Comparison of ENCODE assay signal across 27 cellular contexts in the genomic region with DNA sequence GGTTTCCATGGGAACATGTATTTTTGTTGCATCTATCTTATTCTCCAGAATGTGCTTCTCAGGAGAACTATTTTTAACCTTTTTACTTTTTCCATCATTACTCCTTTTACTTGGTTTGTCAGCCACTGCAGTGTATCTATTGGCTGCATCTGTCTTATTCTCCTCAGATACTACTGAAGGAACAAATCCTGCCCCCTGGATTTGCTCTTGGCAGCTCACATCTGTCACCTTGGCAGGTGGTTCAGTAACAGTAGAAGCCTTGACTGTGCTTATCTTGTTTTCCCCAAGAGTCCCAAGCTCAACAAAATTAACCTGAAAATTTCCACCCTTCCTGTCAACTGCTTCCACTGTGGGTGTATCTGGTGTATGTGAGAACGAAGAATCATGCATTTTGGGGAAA.
DNase-seq lines count a peak whose midpoint lies in the region; TF ChIP-seq lines count a peak whose summit lies in the region.
"Had no signal": no experiment of that assay in that cellular context is flagged by ENCODE, and none has a peak within 500 bp of the region (broad histone marks: within the 10 kb centered on the region; RNA-seq: fewer than 3 reads in every experiment).

No MANE protein-coding gene starts in this region.

- DNase-seq in DMS 273 treated with DMSO at 0.1 percent for 48 hours (lab: John Stamatoyannopoulos, UW) (peak; percentile 9), NCI-H2171 treated with DMSO at 0.1 percent for 48 hours (lab: John Stamatoyannopoulos, UW) (peak; percentile 83), brain microvascular endothelial cell (no peak), osteoblast (ENCODE audit: insufficient read length, low spot score, missing footprints) (no peak), endodermal cell (no peak), immature natural killer cell (no peak), NCI-H510A treated with DMSO at 0.1 percent for 48 hours (lab: John Stamatoyannopoulos, UW) (no peak)
- no peak for DNase-seq in stimulated activated naive CD4-positive, alpha-beta T cell (lab: John Stamatoyannopoulos, UW)
- DNase-seq: activated CD4-positive, alpha-beta memory T cell treated with anti-CD3 and anti-CD28 coated beads for 36 hours; activated CD4-positive, alpha-beta T cell treated with anti-CD3 and anti-CD28 coated beads for 1 hour; activated naive CD4-positive, alpha-beta T cell; activated naive CD8-positive, alpha-beta T cell treated with anti-CD3 and anti-CD28 coated beads, Interleukin-2, amount 50 U/mL, for 24 hours; activated T-cell treated with anti-CD3 and anti-CD28 coated beads, Interleukin-2, amount 50 U/mL, for 72 hours; CD8-positive, alpha-beta T cell; DMS153; effector CD4-positive, alpha-beta T cell; H9; left ventricle myocardium superior; NCI-H2107; OCI-M1; T-helper 2 cell had no signal

- in situ Hi-C loops in brain microvascular endothelial cell (cut with HindIII; ENCODE audit: low pct_ligation_motif_present, low sequenced_read_pairs), result no loop called here

- H3K27ac ChIP-seq in brain microvascular endothelial cell, result peak overlapping the region; percentile 15
- peak overlapping the region; percentile 14 for H3K27ac ChIP-seq in osteoblast (ENCODE audit: low read depth, low read length)
- no peak overlapping the region for H3K27ac ChIP-seq in endodermal cell (ENCODE audit: low read depth, low read length)
- H3K27ac ChIP-seq: neutrophil had no signal

- H3K27me3 ChIP-seq in brain microvascular endothelial cell (replicated peaks) (no peaks in the 10 kb centered on the region), osteoblast (ENCODE audit: insufficient read depth, low read length) (no peaks in the 10 kb centered on the region), endodermal cell (ENCODE audit: control insufficient read depth, insufficient read depth, low read length, poor library complexity, severe bottlenecking) (no peaks in the 10 kb centered on the region)
- H3K27me3 ChIP-seq: BE2C, neutrophil had no signal

- WGBS in endodermal cell (ENCODE audit: insufficient coverage in 1 of 2, insufficient read length in 1 of 2), 2 experiments, result no CpG with 5 or more reads among the region's 1 CpG

- H3K9me3 Mint-ChIP-seq in endodermal cell (no peaks in the 10 kb centered on the region), immature natural killer cell (no peaks in the 10 kb centered on the region)
- H3K9me3 Mint-ChIP-seq: activated CD4-positive, alpha-beta memory T cell treated with anti-CD3 and anti-CD28 coated beads for 36 hours; activated naive CD8-positive, alpha-beta T cell treated with anti-CD3 and anti-CD28 coated beads, Interleukin-2, amount 50 U/mL, for 24 hours; activated T-cell treated with anti-CD3 and anti-CD28 coated beads, Interleukin-2, amount 50 U/mL, for 72 hours; CD8-positive, alpha-beta T cell; H9; mesothelial cell of epicardium; stimulated activated memory B cell treated with anti-CD40 and anti-IgM and Interleukin-4, amounts not matched to agents 10 μg/mL and 1 μg/mL and 100 μg/mL, for 72 hours had no signal

- H3K9ac ChIP-seq in endodermal cell (ENCODE audit: extremely low read depth, low read length, poor library complexity, severe bottlenecking), result no peak overlapping the region

- H3K4me2 ChIP-seq in osteoblast (ENCODE audit: insufficient read depth, low read length), result peak overlapping the region; percentile 42

- H3K79me2 ChIP-seq in osteoblast (ENCODE audit: insufficient read depth, low read length), result peaks cover 26% of the 10 kb centered on the region

- H3K36me3 Mint-ChIP-seq in endodermal cell (ENCODE audit: low read depth) (peaks cover 55% of the 10 kb centered on the region), immature natural killer cell (peaks cover 8 to 50% (median 30%) of the 10 kb centered on the region in 3 donors)

- H3K4me1 Mint-ChIP-seq in endodermal cell (peaks cover 9% of the 10 kb centered on the region), immature natural killer cell (no peaks in the 10 kb centered on the region)
- H3K4me1 Mint-ChIP-seq: stimulated activated memory B cell treated with anti-CD40 and anti-IgM and Interleukin-4, amounts not matched to agents 10 μg/mL and 1 μg/mL and 100 μg/mL, for 72 hours had no signal

- H3K36me3 ChIP-seq in brain microvascular endothelial cell (replicated peaks) (peaks cover 38% of the 10 kb centered on the region), osteoblast (ENCODE audit: insufficient read depth, low read length) (peaks cover 28% of the 10 kb centered on the region), endodermal cell (ENCODE audit: control insufficient read depth, insufficient read depth, low read length) (peaks cover 81% of the 10 kb centered on the region)
- H3K36me3 ChIP-seq: BE2C had no signal

- H4K20me1 ChIP-seq in osteoblast (ENCODE audit: insufficient read depth, low read length), result peaks cover 21% of the 10 kb centered on the region

- H3K4me3 ChIP-seq in brain microvascular endothelial cell (ENCODE audit: low read depth, low read length), result no peak overlapping the region
- no peak overlapping the region for H3K4me3 ChIP-seq in osteoblast (ENCODE audit: insufficient read depth, low read length)
- no peak overlapping the region for H3K4me3 ChIP-seq in endodermal cell (ENCODE audit: low read length)
- H3K4me3 ChIP-seq: GM12878 had no signal

- no peaks in the 10 kb centered on the region for H3K27me3 Mint-ChIP-seq in endodermal cell (ENCODE audit: insufficient read depth)
- H3K27me3 Mint-ChIP-seq in immature natural killer cell (ENCODE audit: low read depth in 3 of 3), result peaks cover 0 to 4% (median 0%) of the 10 kb centered on the region in 3 donors
- H3K27me3 Mint-ChIP-seq: activated CD4-positive, alpha-beta memory T cell treated with anti-CD3 and anti-CD28 coated beads for 36 hours; activated naive CD8-positive, alpha-beta T cell treated with anti-CD3 and anti-CD28 coated beads, Interleukin-2, amount 50 U/mL, for 24 hours; progenitor cell of endocrine pancreas; stimulated activated memory B cell treated with anti-CD40 and anti-IgM and Interleukin-4, amounts not matched to agents 10 μg/mL and 1 μg/mL and 100 μg/mL, for 72 hours had no signal

- H2AFZ ChIP-seq in osteoblast (ENCODE audit: low read length), result no peak overlapping the region

- no peak overlapping the region for H3K27ac Mint-ChIP-seq in endodermal cell
- H3K27ac Mint-ChIP-seq in immature natural killer cell, result no peak overlapping the region
- H3K27ac Mint-ChIP-seq: activated CD4-positive, alpha-beta memory T cell treated with anti-CD3 and anti-CD28 coated beads for 36 hours; activated naive CD8-positive, alpha-beta T cell treated with anti-CD3 and anti-CD28 coated beads, Interleukin-2, amount 50 U/mL, for 24 hours; activated T-cell treated with anti-CD3 and anti-CD28 coated beads, Interleukin-2, amount 50 U/mL, for 72 hours; CD8-positive, alpha-beta T cell; mesothelial cell of epicardium; stimulated activated memory B cell treated with anti-CD40 and anti-IgM and Interleukin-4, amounts not matched to agents 10 μg/mL and 1 μg/mL and 100 μg/mL, for 72 hours had no signal

- TF ChIP-seq CTCF in brain microvascular endothelial cell (IDR thresholded peaks at IDR 0.05; ENCODE audit: low read depth, low read length, missing control alignments) (no peak), osteoblast (IDR thresholded peaks at IDR 0.05; ENCODE audit: extremely low read depth, low read depth, low read length) (no peak), endodermal cell (conservative IDR thresholded peaks at IDR 0.05) (no peak)

- peaks cover 21% of the 10 kb centered on the region for H3K4me1 ChIP-seq in osteoblast (ENCODE audit: insufficient read depth, low read length)
- no peaks in the 10 kb centered on the region for H3K4me1 ChIP-seq in endodermal cell (ENCODE audit: control insufficient read depth, insufficient read depth, low read length)

- no peaks in the 10 kb centered on the region for H3K9me3 ChIP-seq in osteoblast (ENCODE audit: low read depth, low read length)
- no peaks in the 10 kb centered on the region for H3K9me3 ChIP-seq in endodermal cell (ENCODE audit: control insufficient read depth, low read length)
- H3K9me3 ChIP-seq: BE2C, neutrophil had no signal

- H3K4me3 Mint-ChIP-seq in endodermal cell (no peak overlapping the region), immature natural killer cell (no peak overlapping the region)
- H3K4me3 Mint-ChIP-seq: activated CD4-positive, alpha-beta memory T cell treated with anti-CD3 and anti-CD28 coated beads for 36 hours; activated naive CD8-positive, alpha-beta T cell treated with anti-CD3 and anti-CD28 coated beads, Interleukin-2, amount 50 U/mL, for 24 hours; activated T-cell treated with anti-CD3 and anti-CD28 coated beads, Interleukin-2, amount 50 U/mL, for 72 hours; CD8-positive, alpha-beta T cell; H9; mesothelial cell of epicardium; stimulated activated memory B cell treated with anti-CD40 and anti-IgM and Interleukin-4, amounts not matched to agents 10 μg/mL and 1 μg/mL and 100 μg/mL, for 72 hours had no signal

Comparison
In these comparisons a context has a peak if more than half of its experiments do, and no peak if none do; other contexts are left out.
1. DNase-seq: peak in DMS 273 treated with DMSO at 0.1 percent for 48 hours (single experiment) and NCI-H2171 treated with DMSO at 0.1 percent for 48 hours (single experiment); none in brain microvascular endothelial cell (single experiment), osteoblast (single experiment), stimulated activated naive CD4-positive, alpha-beta T cell (0 of 6), endodermal cell (single experiment), immature natural killer cell (0 of 3) and NCI-H510A treated with DMSO at 0.1 percent for 48 hours (single experiment).